ENCODE assay signal across 19 cellular contexts in genomic region chr7:93053946-93054943, GRCh38.
DNase-seq lines count a peak whose midpoint lies in the region; ATAC-seq, FAIRE-seq and TF ChIP-seq lines count a peak whose summit lies in the region.
"Had no signal": no experiment of that assay in that cellular context is flagged by ENCODE, and none has a peak within 500 bp of the region (broad histone marks: within the 10 kb centered on the region; RNA-seq: fewer than 3 reads in every experiment).

No MANE protein-coding gene starts in this region.

- peak overlapping the region; percentile 15 for H3K27ac Mint-ChIP-seq in activated CD8-positive, alpha-beta T cell treated with anti-CD3 and anti-CD28 coated beads, Interleukin-2, amount 10 ng/mL, durations not matched to agents 7 days and 5 days
- H3K27ac Mint-ChIP-seq in activated CD8-positive, alpha-beta T cell treated with anti-CD3 and anti-CD28 coated beads for 36 hours, result no peak overlapping the region
- no peak overlapping the region for H3K27ac Mint-ChIP-seq in astrocyte (ENCODE audit: unreplicated experiment)
- peak overlapping the region; percentile 74 for H3K27ac Mint-ChIP-seq in stimulated activated effector memory CD8-positive, alpha-beta T cell treated with anti-CD3 and anti-CD28 coated beads, Interleukin-12 subunit alpha, Interleukin-12 subunit beta, amount 100 ng/mL, for 72 hours

- no peaks in the 10 kb centered on the region for H3K9me3 ChIP-seq in Loucy (ENCODE audit: insufficient read depth, low read depth, low read length)
- no peaks in the 10 kb centered on the region for H3K9me3 ChIP-seq in astrocyte (ENCODE audit: insufficient read depth, low read depth, low read length)
- H3K9me3 ChIP-seq in body of pancreas, result no peaks in the 10 kb centered on the region
- H3K9me3 ChIP-seq: neutrophil had no signal

- H3K4me3 Mint-ChIP-seq in activated CD8-positive, alpha-beta T cell treated with anti-CD3 and anti-CD28 coated beads, Interleukin-2, amount 10 ng/mL, durations not matched to agents 7 days and 5 days, result no peak overlapping the region
- H3K4me3 Mint-ChIP-seq in activated CD8-positive, alpha-beta T cell treated with anti-CD3 and anti-CD28 coated beads for 36 hours, result no peak overlapping the region
- no peak overlapping the region for H3K4me3 Mint-ChIP-seq in astrocyte (ENCODE audit: unreplicated experiment)
- H3K4me3 Mint-ChIP-seq in stimulated activated effector memory CD8-positive, alpha-beta T cell treated with anti-CD3 and anti-CD28 coated beads, Interleukin-12 subunit alpha, Interleukin-12 subunit beta, amount 100 ng/mL, for 72 hours, result peak overlapping the region; percentile 30

- H4K20me1 ChIP-seq in Loucy (ENCODE audit: insufficient read depth, low read length, poor library complexity, severe bottlenecking) (no peaks in the 10 kb centered on the region), astrocyte (ENCODE audit: insufficient read depth, low read length) (no peaks in the 10 kb centered on the region)

- H3K27me3 Mint-ChIP-seq in activated CD8-positive, alpha-beta T cell treated with anti-CD3 and anti-CD28 coated beads, Interleukin-2, amount 10 ng/mL, durations not matched to agents 7 days and 5 days (ENCODE audit: low read depth), result peaks cover 7% of the 10 kb centered on the region
- H3K27me3 Mint-ChIP-seq in activated CD8-positive, alpha-beta T cell treated with anti-CD3 and anti-CD28 coated beads for 36 hours, result peaks cover 2% of the 10 kb centered on the region
- no peaks in the 10 kb centered on the region for H3K27me3 Mint-ChIP-seq in astrocyte (ENCODE audit: low read depth, unreplicated experiment)

- peaks cover 33% of the 10 kb centered on the region for H3K4me1 ChIP-seq in Loucy (ENCODE audit: insufficient read depth, low read length, poor library complexity, severe bottlenecking)
- no peaks in the 10 kb centered on the region for H3K4me1 ChIP-seq in astrocyte (ENCODE audit: insufficient read depth, low read length)
- no peaks in the 10 kb centered on the region for H3K4me1 ChIP-seq in body of pancreas

- ATAC-seq in activated CD8-positive, alpha-beta T cell treated with anti-CD3 and anti-CD28 coated beads, Interleukin-2, amount 10 ng/mL, durations not matched to agents 7 days and 5 days, result no peak
- no peak for ATAC-seq in activated CD8-positive, alpha-beta T cell treated with anti-CD3 and anti-CD28 coated beads for 36 hours
- ATAC-seq in stimulated activated effector memory CD8-positive, alpha-beta T cell treated with anti-CD3 and anti-CD28 coated beads, Interleukin-12 subunit alpha, Interleukin-12 subunit beta, amount 100 ng/mL, for 72 hours, result no peak
- no peak for ATAC-seq in body of pancreas
- ATAC-seq in GM19328 (IDR thresholded peaks at IDR 0.05; ENCODE audit: unreplicated experiment), result no peak
- ATAC-seq: esophagus mucosa had no signal

- H3K4me1 Mint-ChIP-seq in activated CD8-positive, alpha-beta T cell treated with anti-CD3 and anti-CD28 coated beads, Interleukin-2, amount 10 ng/mL, durations not matched to agents 7 days and 5 days (ENCODE audit: low read depth), result peaks cover 10% of the 10 kb centered on the region
- peaks cover 5% of the 10 kb centered on the region for H3K4me1 Mint-ChIP-seq in activated CD8-positive, alpha-beta T cell treated with anti-CD3 and anti-CD28 coated beads for 36 hours (ENCODE audit: low read depth)
- no peaks in the 10 kb centered on the region for H3K4me1 Mint-ChIP-seq in astrocyte (ENCODE audit: low read depth, unreplicated experiment)
- peaks cover 13% of the 10 kb centered on the region for H3K4me1 Mint-ChIP-seq in stimulated activated effector memory CD8-positive, alpha-beta T cell treated with anti-CD3 and anti-CD28 coated beads, Interleukin-12 subunit alpha, Interleukin-12 subunit beta, amount 100 ng/mL, for 72 hours

- no peaks in the 10 kb centered on the region for H3F3A ChIP-seq in Loucy (ENCODE audit: low read depth)

- no peak for TF ChIP-seq CTCF in activated CD8-positive, alpha-beta T cell treated with anti-CD3 and anti-CD28 coated beads for 36 hours (IDR thresholded peaks at IDR 0.05)
- TF ChIP-seq CTCF in Loucy (conservative IDR thresholded peaks at IDR 0.05; ENCODE audit: low read length), result no peak
- TF ChIP-seq CTCF in astrocyte (IDR thresholded peaks at IDR 0.05; ENCODE audit: insufficient read depth, low read depth, low read length), result no peak
- no peak for TF ChIP-seq CTCF in body of pancreas (IDR thresholded peaks at IDR 0.05)

- H3K36me3 ChIP-seq in Loucy (ENCODE audit: insufficient read depth, low read length) (no peaks in the 10 kb centered on the region), astrocyte (ENCODE audit: insufficient read depth, low read length) (no peaks in the 10 kb centered on the region), body of pancreas (replicated peaks in 1 of 2; ENCODE audit: insufficient read depth in 1 of 2, low read depth in 2 of 2) (no peaks in the 10 kb centered on the region)
- H3K36me3 ChIP-seq: brain microvascular endothelial cell, neutrophil had no signal

- POLR2A ChIA-PET in activated CD8-positive, alpha-beta T cell treated with anti-CD3 and anti-CD28 coated beads, Interleukin-2, amount 10 ng/mL, durations not matched to agents 7 days and 5 days (lab: Charles Lee), result no interaction called here
- POLR2A ChIA-PET in activated CD8-positive, alpha-beta T cell treated with anti-CD3 and anti-CD28 coated beads for 36 hours (lab: Charles Lee), result no interaction called here

- H3K4me3 ChIP-seq in Loucy (ENCODE audit: low read length, poor library complexity, severe bottlenecking), result peak overlapping the region; percentile 35
- no peak overlapping the region for H3K4me3 ChIP-seq in astrocyte (ENCODE audit: insufficient read depth, low read depth, low read length)
- no peak overlapping the region for H3K4me3 ChIP-seq in body of pancreas

- H3K27ac ChIP-seq in astrocyte (ENCODE audit: low read depth, low read length), result no peak overlapping the region
- no peak overlapping the region for H3K27ac ChIP-seq in body of pancreas
- H3K27ac ChIP-seq: brain microvascular endothelial cell, dorsolateral prefrontal cortex, neutrophil had no signal

- H3K79me2 ChIP-seq in Loucy (ENCODE audit: insufficient read depth, low read length) (no peaks in the 10 kb centered on the region), astrocyte (ENCODE audit: insufficient read depth, low read length) (no peaks in the 10 kb centered on the region)

- no peak for FAIRE-seq in astrocyte (lab: Jason Lieb, UNC)

- CTCF ChIA-PET in activated CD8-positive, alpha-beta T cell treated with anti-CD3 and anti-CD28 coated beads, Interleukin-2, amount 10 ng/mL, durations not matched to agents 7 days and 5 days (lab: Charles Lee), result no interaction called here
- CTCF ChIA-PET in activated CD8-positive, alpha-beta T cell treated with anti-CD3 and anti-CD28 coated beads for 36 hours (lab: Charles Lee), result interaction anchor here (1.6 kb wide), 1 partner anchor 221 kb away, joined by 3 read pairs; no protein-coding TSS in a partner anchor

- no peak for DNase-seq in activated CD8-positive, alpha-beta T cell treated with anti-CD3 and anti-CD28 coated beads, Interleukin-2, amount 10 ng/mL, durations not matched to agents 7 days and 5 days
- DNase-seq in activated CD8-positive, alpha-beta T cell treated with anti-CD3 and anti-CD28 coated beads for 36 hours, result no peak
- DNase-seq in astrocyte (ENCODE audit: low read depth) (no peak), body of pancreas (no peak), NCI-H774 (lab: John Stamatoyannopoulos, UW) (no peak)
- DNase-seq in stimulated activated effector memory CD8-positive, alpha-beta T cell treated with anti-CD3 and anti-CD28 coated beads, Interleukin-12 subunit alpha, Interleukin-12 subunit beta, amount 100 ng/mL, for 72 hours (ENCODE audit: low spot score in 2 of 2), result no peak
- DNase-seq: activated naive CD4-positive, alpha-beta T cell treated with Interleukin-2 at 50 U/mL for 16 hours; brain microvascular endothelial cell; COR-L47; dorsolateral prefrontal cortex; islet precursor cell; mesendoderm; NCI-H2081; NCI-H524 treated with DMSO at 0.1 percent for 48 hours; stimulated activated CD4-positive, alpha-beta T cell treated with anti-CD3 and anti-CD28 coated beads, Interleukin-1b, Interleukin-23, amount 100 ng/mL, for 48 hours had no signal

- H3K36me3 Mint-ChIP-seq in activated CD8-positive, alpha-beta T cell treated with anti-CD3 and anti-CD28 coated beads, Interleukin-2, amount 10 ng/mL, durations not matched to agents 7 days and 5 days (ENCODE audit: low read depth), result no peaks in the 10 kb centered on the region
- no peaks in the 10 kb centered on the region for H3K36me3 Mint-ChIP-seq in activated CD8-positive, alpha-beta T cell treated with anti-CD3 and anti-CD28 coated beads for 36 hours (ENCODE audit: low read depth)
- no peaks in the 10 kb centered on the region for H3K36me3 Mint-ChIP-seq in astrocyte (ENCODE audit: low read depth, unreplicated experiment)
- no peaks in the 10 kb centered on the region for H3K36me3 Mint-ChIP-seq in stimulated activated effector memory CD8-positive, alpha-beta T cell treated with anti-CD3 and anti-CD28 coated beads, Interleukin-12 subunit alpha, Interleukin-12 subunit beta, amount 100 ng/mL, for 72 hours

- 32 to 36% methylated on average over 8 of the region's 8 CpGs for WGBS in body of pancreas, 2 donors

- H3K27me3 ChIP-seq in Loucy (ENCODE audit: insufficient read depth, low read length, poor library complexity, severe bottlenecking) (no peaks in the 10 kb centered on the region), astrocyte (ENCODE audit: insufficient read depth, low read length) (no peaks in the 10 kb centered on the region), body of pancreas (no peaks in the 10 kb centered on the region)
- H3K27me3 ChIP-seq: brain microvascular endothelial cell, neutrophil had no signal

- H3K9me2 ChIP-seq in Loucy (replicated peaks; ENCODE audit: low read depth, low read length), result no peaks in the 10 kb centered on the region

- H3K9ac ChIP-seq in Loucy (ENCODE audit: low read depth, low read length, poor library complexity, severe bottlenecking) (no peak overlapping the region), astrocyte (ENCODE audit: low read length) (no peak overlapping the region)

- intact Hi-C loops in activated CD8-positive, alpha-beta T cell treated with anti-CD3 and anti-CD28 coated beads for 36 hours (cut with micrococcal nuclease), result loop anchor here (10.0 kb wide), 1 partner anchor 359 kb away; no protein-coding TSS in a partner anchor
- intact Hi-C loops in body of pancreas (cut with DNase I), result loop anchor here (10.0 kb wide), 1 partner anchor 439 kb away; no protein-coding TSS in a partner anchor

- no peaks in the 10 kb centered on the region for H3K9me3 Mint-ChIP-seq in activated CD8-positive, alpha-beta T cell treated with anti-CD3 and anti-CD28 coated beads, Interleukin-2, amount 10 ng/mL, durations not matched to agents 7 days and 5 days (ENCODE audit: insufficient read depth)
- H3K9me3 Mint-ChIP-seq in activated CD8-positive, alpha-beta T cell treated with anti-CD3 and anti-CD28 coated beads for 36 hours, result no peaks in the 10 kb centered on the region
- no peaks in the 10 kb centered on the region for H3K9me3 Mint-ChIP-seq in astrocyte (ENCODE audit: unreplicated experiment)
- no peaks in the 10 kb centered on the region for H3K9me3 Mint-ChIP-seq in stimulated activated effector memory CD8-positive, alpha-beta T cell treated with anti-CD3 and anti-CD28 coated beads, Interleukin-12 subunit alpha, Interleukin-12 subunit beta, amount 100 ng/mL, for 72 hours

- H2AFZ ChIP-seq in Loucy (ENCODE audit: low read length), result peak overlapping the region; percentile 35; the same call in 1 of the 2 replicates
- H2AFZ ChIP-seq in astrocyte (ENCODE audit: low read depth, low read length), result peak overlapping the region; percentile 21

- peak overlapping the region; percentile 62 for H3K4me2 ChIP-seq in Loucy (ENCODE audit: low read depth, low read length, poor library complexity, severe bottlenecking)
- H3K4me2 ChIP-seq in astrocyte (ENCODE audit: low read length), result no peak overlapping the region

- TF ChIP-seq POLR2A in body of pancreas (IDR thresholded peaks at IDR 0.05), result no peak

Comparison
In these comparisons a context has a peak if more than half of its experiments do, and no peak if none do; other contexts are left out.
1. H3K27ac Mint-ChIP-seq: peak in activated CD8-positive, alpha-beta T cell treated with anti-CD3 and anti-CD28 coated beads, Interleukin-2, amount 10 ng/mL, durations not matched to agents 7 days and 5 days (single experiment) and stimulated activated effector memory CD8-positive, alpha-beta T cell treated with anti-CD3 and anti-CD28 coated beads, Interleukin-12 subunit alpha, Interleukin-12 subunit beta, amount 100 ng/mL, for 72 hours (single experiment); none in activated CD8-positive, alpha-beta T cell treated with anti-CD3 and anti-CD28 coated beads for 36 hours (single experiment) and astrocyte (single experiment).